8 cellular contexts compared by ENCODE assay signal in genomic region chr11:40293655-40294342, GRCh38.
A peak's percentile ranks its signal among the peaks of the same experiment; 100 is the strongest.
DNase-seq lines count a peak whose midpoint lies in the region; FAIRE-seq and TF ChIP-seq lines count a peak whose summit lies in the region.

No MANE protein-coding gene starts in this region.

- TF ChIP-seq CTCF in LNCaP clone FGC (IDR thresholded peaks at IDR 0.05; ENCODE audit: control insufficient read depth, extremely low read depth, insufficient read depth) = peak; percentile 95
- TF ChIP-seq CTCF in choroid plexus epithelial cell (conservative IDR thresholded peaks at IDR 0.05; ENCODE audit: low read depth, low read length) = peak; percentile 99
- TF ChIP-seq CTCF in kidney (IDR thresholded peaks at IDR 0.05; ENCODE audit: borderline replicate concordance, extremely low read depth, insufficient read depth) = peak; percentile 94
- peak; percentile 19 to 77 (median 63) for TF ChIP-seq CTCF in spleen (IDR thresholded peaks at IDR 0.05 in 8 of 11, conservative IDR thresholded peaks at IDR 0.05 in 3 of 11)

- peak; percentile 85 for FAIRE-seq in kidney (lab: Jason Lieb, UNC)

- in situ Hi-C loops in HAP-1 (cut with MboI; ENCODE audit: low sequenced_read_pairs) = no loop called here

- 0 out of 2 replicates have a peak, but pooled peaks cover 2% of the 10 kb centered on the region for H3K4me1 ChIP-seq in HAP-1
- H3K4me1 ChIP-seq in kidney (ENCODE audit: control insufficient read depth in 1 of 2, insufficient read depth in 1 of 2, low read depth in 1 of 2, low read length in 2 of 2) = peaks cover 0 to 3% of the 10 kb centered on the region in 2 donors
- H3K4me1 ChIP-seq in spleen = peaks cover 0 to 16% (median 4%) of the 10 kb centered on the region in 6 donors

- no peaks in the 10 kb centered on the region for H3K9me3 ChIP-seq in HAP-1
- no peaks in the 10 kb centered on the region for H3K9me3 ChIP-seq in kidney (ENCODE audit: control insufficient read depth in 1 of 2, low read length in 2 of 2)
- no peaks in the 10 kb centered on the region for H3K9me3 ChIP-seq in spleen

- intact Hi-C loops in kidney (cut with DNase I) = no loop called here
- intact Hi-C loops in spleen (cut with DNase I; ENCODE audit: low total_unique reads) = no loop called here

- no peak for TF ChIP-seq POLR2A in spleen (IDR thresholded peaks at IDR 0.05)

- peak overlapping the region; percentile 43 to 44 for H3K9ac ChIP-seq in kidney (ENCODE audit: low read length in 2 of 2)

- peak; percentile 33 for DNase-seq in activated T-cell treated with anti-CD3 and anti-CD28 coated beads for 48 hours (ENCODE audit: low read depth)
- no peak for DNase-seq in activated T-cell treated with anti-CD3 and anti-CD28 coated beads, Interleukin-2, amount 50 U/mL, for 1 hour
- peak; percentile 64 to 79 for DNase-seq in HAP-1 (ENCODE audit: low spot score in 2 of 2)
- peak; percentile 56 for DNase-seq in LNCaP clone FGC (ENCODE audit: low read depth)
- DNase-seq in SK-N-DZ (ENCODE audit: low spot score) = peak; percentile 94
- peak; percentile 95 for DNase-seq in choroid plexus epithelial cell (ENCODE audit: low read depth)
- peak; percentile 76 for DNase-seq in kidney
- DNase-seq in spleen = no peak

- H3K4me3 ChIP-seq in HAP-1 (peak overlapping the region; percentile 25), LNCaP clone FGC (ENCODE audit: low read depth, low read length) (peak overlapping the region; percentile 58), choroid plexus epithelial cell (ENCODE audit: low read depth, low read length) (peak overlapping the region; percentile 74), kidney (ENCODE audit: low read length in 2 of 2) (peak overlapping the region; percentile 73 to 91), spleen (peak overlapping the region; percentile 30 to 69 (median 42))

- WGBS in spleen, 5 donors = 2 to 12% (median 6%) methylated on average over 27 of the region's 27 CpGs

- H3K27ac ChIP-seq in kidney (ENCODE audit: low read depth in 2 of 2, low read length in 2 of 2) = no peak overlapping the region
- peak overlapping the region in 6 of 8 donors; percentile 38 to 66 (median 64) for H3K27ac ChIP-seq in spleen

- H3K27me3 ChIP-seq in HAP-1 (ENCODE audit: low read depth) (no peaks in the 10 kb centered on the region), spleen (replicated peaks in 1 of 7) (peaks cover 0 to 37% (median 10%) of the 10 kb centered on the region in 7 donors)

- H3K36me3 ChIP-seq in HAP-1 (replicated peaks) = no peaks in the 10 kb centered on the region
- H3K36me3 ChIP-seq in kidney (ENCODE audit: control insufficient read depth in 1 of 2, insufficient read depth in 2 of 2, low read length in 2 of 2) = no peaks in the 10 kb centered on the region
- H3K36me3 ChIP-seq in spleen = no peaks in the 10 kb centered on the region

Comparison
In these comparisons a context has a peak if more than half of its experiments do, and no peak if none do; other contexts are left out.
1. DNase-seq: peak in activated T-cell treated with anti-CD3 and anti-CD28 coated beads for 48 hours (single experiment), HAP-1 (2 of 2), LNCaP clone FGC (single experiment), SK-N-DZ (single experiment), choroid plexus epithelial cell (single experiment) and kidney (single experiment); none in activated T-cell treated with anti-CD3 and anti-CD28 coated beads, Interleukin-2, amount 50 U/mL, for 1 hour (single experiment) and spleen (single experiment).
2. H3K4me3 ChIP-seq: peak in every context shown above with its lines; median percentile 82 in kidney; 74 in choroid plexus epithelial cell; 58 in LNCaP clone FGC; 42 in spleen; 25 in HAP-1.
3. H3K27ac ChIP-seq: peak in spleen (6 of 8); none in kidney (0 of 2).
4. Peak in every context shown above with its lines, with median percentiles within 50 percentile points of each other: CTCF ChIP-seq.